ENCODE assay signal across 23 cellular contexts in genomic region chr16:68512183-68512582, GRCh38.
"Had no signal": no experiment of that assay in that cellular context is flagged by ENCODE, and none has a peak within 500 bp of the region (broad histone marks: within the 10 kb centered on the region; RNA-seq: fewer than 3 reads in every experiment).

No MANE protein-coding gene starts in this region.

- ATAC-seq: left colon; lower lobe of right lung; natural killer cell; stimulated activated naive CD8-positive, alpha-beta T cell treated with anti-CD3 and anti-CD28 coated beads, Interleukin-15, amount 100 ng/mL, for 72 hours had no signal

- H3K4me3 ChIP-seq: coronary artery, lower lobe of right lung, skin epidermis had no signal

- H3K36me3 ChIP-seq: brain microvascular endothelial cell, lower lobe of right lung had no signal

- H3K27ac ChIP-seq: brain microvascular endothelial cell, coronary artery, lower lobe of right lung had no signal

- FAIRE-seq: endometrium, islet of Langerhans had no signal

- DNase-seq: activated CD4-positive, CD25-positive, alpha-beta regulatory T cell treated with anti-CD3 and anti-CD28 coated beads, Interleukin-2, amount 50 U/mL, for 72 hours; activated CD8-positive, alpha-beta memory T cell treated with anti-CD3 and anti-CD28 coated beads for 24 hours; activated CD8-positive, alpha-beta memory T cell treated with anti-CD3 and anti-CD28 coated beads, Interleukin-2, amount 50 U/mL, for 48 hours; activated effector memory CD4-positive, alpha-beta T cell treated with anti-CD3 and anti-CD28 coated beads, Interleukin-2, amount 50 U/mL, for 16 hours; activated naive CD4-positive, alpha-beta T cell treated with anti-CD3 and anti-CD28 coated beads, Interleukin-2, amount 50 U/mL, for 16 hours; activated T-cell treated with anti-CD3 and anti-CD28 coated beads, Interleukin-2, amount 50 U/mL, for 48 hours; aorta; brain microvascular endothelial cell; central memory CD4-positive, alpha-beta T cell; erythroblast; foreskin melanocyte; glutamatergic neuron; hippocampal formation; left colon; lower lobe of right lung; natural killer cell; stimulated activated CD4-positive, alpha-beta T cell treated with anti-CD3 and anti-CD28 coated beads, Interleukin-15, amount 100 ng/mL, for 24 hours; stimulated activated CD4-positive, alpha-beta T cell treated with anti-CD3 and anti-CD28 coated beads, Interleukin-2, amount 100 ng/mL, for 48 hours; stimulated activated naive CD8-positive, alpha-beta T cell treated with anti-CD3 and anti-CD28 coated beads, Interleukin-15, amount 100 ng/mL, for 72 hours had no signal

- H3K9me3 ChIP-seq: lower lobe of right lung had no signal

- H3K27me3 ChIP-seq: brain microvascular endothelial cell had no signal
